In the genomic region with DNA sequence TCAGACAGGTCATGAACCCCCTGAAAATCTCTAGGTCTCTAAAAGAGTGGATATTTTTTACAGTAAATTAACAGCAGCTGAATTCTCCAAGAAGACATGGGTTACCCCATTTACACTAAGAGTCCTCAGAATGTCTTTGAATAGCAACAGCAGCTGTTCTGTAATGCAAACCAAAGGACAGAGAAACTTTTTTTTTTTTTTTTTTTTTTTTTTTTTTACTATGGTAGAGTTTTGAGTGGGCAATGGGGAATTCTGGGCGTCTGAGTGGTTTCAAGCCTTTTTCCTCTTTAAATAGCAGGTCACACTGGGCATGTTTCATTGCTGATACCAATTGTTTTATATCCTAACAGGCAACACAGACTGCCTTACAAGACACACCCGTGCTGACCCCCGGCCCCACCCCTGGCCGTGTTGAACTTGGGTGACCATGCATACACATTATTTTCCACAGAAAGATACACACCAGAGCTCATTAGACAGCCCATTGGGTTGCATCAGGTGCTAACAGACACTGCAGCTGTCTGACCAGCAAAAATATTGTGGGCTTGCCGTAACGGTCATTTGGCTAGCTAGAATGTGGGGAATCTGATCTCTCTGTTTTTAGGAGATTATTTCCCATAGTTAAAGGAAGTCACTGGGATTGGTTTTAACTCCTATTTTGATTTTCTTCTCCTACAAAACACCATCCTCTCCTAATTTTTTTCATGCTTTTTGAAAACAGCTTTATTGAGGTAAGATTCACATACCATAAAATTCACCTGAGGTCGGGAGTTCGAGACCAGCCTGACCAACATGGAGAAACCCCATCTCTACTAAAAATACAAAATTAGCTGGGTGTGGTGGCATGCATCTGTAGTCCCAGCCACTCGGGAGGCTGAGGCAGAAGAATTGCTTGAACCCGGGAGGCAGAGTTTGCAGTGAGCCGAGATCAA, we compare ENCODE assay signal across 16 cellular contexts. TPM values are rescaled to one million over a fixed set of nuclear protein-coding genes. Genes with fewer than 3 reads are reported as not detected.
DNase-seq lines count a peak whose midpoint lies in the region; ATAC-seq and TF ChIP-seq lines count a peak whose summit lies in the region.
"Had no signal": no experiment of that assay in that cellular context is flagged by ENCODE, and none has a peak within 500 bp of the region (broad histone marks: within the 10 kb centered on the region; RNA-seq: fewer than 3 reads in every experiment).

No MANE protein-coding gene starts in this region.

- no peak overlapping the region for H3K4me2 ChIP-seq in PC-9
- H3K4me2 ChIP-seq: GM23338, SK-N-SH had no signal

- no peaks in the 10 kb centered on the region for H4K20me1 ChIP-seq in PC-9 (ENCODE audit: insufficient read depth)

- H3K9me3 ChIP-seq in PC-9 (ENCODE audit: insufficient read depth, low read depth) (peaks cover 6% of the 10 kb centered on the region; the same call in 1 of the 2 replicates), BE2C (no peaks in the 10 kb centered on the region)
- H3K9me3 ChIP-seq: SK-N-SH had no signal

- TF ChIP-seq POLR2A in Raji (IDR thresholded peaks at IDR 0.05; ENCODE audit: insufficient read depth, low read depth, low read length): peak; percentile 24; the same call in 1 of the 2 replicates

- H3K79me2 ChIP-seq in PC-9 (ENCODE audit: low read depth): no peaks in the 10 kb centered on the region

- peaks cover 40 to 73% of the 10 kb centered on the region in 2 donors for H3K4me1 Mint-ChIP-seq in stimulated activated naive B cell treated with anti-CD40 and anti-IgM and Interleukin-4, amounts not matched to agents 10 μg/mL and 1 μg/mL and 100 μg/mL, for 72 hours
- no peaks in the 10 kb centered on the region for H3K4me1 Mint-ChIP-seq in activated CD8-positive, alpha-beta memory T cell treated with anti-CD3 and anti-CD28 coated beads, Interleukin-2, amount 10 ng/mL, durations not matched to agents 7 days and 5 days
- no peaks in the 10 kb centered on the region for H3K4me1 Mint-ChIP-seq in MCF 10A (ENCODE audit: insufficient read depth, unreplicated experiment)

- H3K4me1 ChIP-seq in PC-9 (replicated peaks; ENCODE audit: insufficient read depth): no peaks in the 10 kb centered on the region
- H3K4me1 ChIP-seq in BE2C: no peaks in the 10 kb centered on the region

- BruUV-seq in PC-9 (replicated peaks; lab: Mats Ljungman, UMichigan): no TSS peak
- no TSS peak for BruUV-seq in MCF 10A (replicated peaks; lab: Mats Ljungman, UMichigan)

- peaks cover 16 to 20% of the 10 kb centered on the region in 2 donors for H3K36me3 Mint-ChIP-seq in stimulated activated naive B cell treated with anti-CD40 and anti-IgM and Interleukin-4, amounts not matched to agents 10 μg/mL and 1 μg/mL and 100 μg/mL, for 72 hours
- peaks cover 2% of the 10 kb centered on the region for H3K36me3 Mint-ChIP-seq in activated CD8-positive, alpha-beta memory T cell treated with anti-CD3 and anti-CD28 coated beads, Interleukin-2, amount 10 ng/mL, durations not matched to agents 7 days and 5 days
- no peaks in the 10 kb centered on the region for H3K36me3 Mint-ChIP-seq in MCF 10A (ENCODE audit: insufficient read depth, unreplicated experiment)

- no peaks in the 10 kb centered on the region for H3K9me2 ChIP-seq in PC-9 (ENCODE audit: insufficient read depth)
- H3K9me2 ChIP-seq: SK-N-SH had no signal

- CTCF ChIA-PET in PC-9 (lab: Charles Lee): no interaction called here
- CTCF ChIA-PET in activated CD8-positive, alpha-beta memory T cell treated with anti-CD3 and anti-CD28 coated beads, Interleukin-2, amount 10 ng/mL, durations not matched to agents 7 days and 5 days (lab: Charles Lee): no interaction called here
- CTCF ChIA-PET in MCF 10A (lab: Yijun Ruan, JAX): interaction anchor here (0.6 to 0.7 kb wide), 2 partner anchors 9 to 341 kb away, joined by 3 to 4 read pairs; no protein-coding TSS in a partner anchor

- DNase-seq in stimulated activated naive B cell treated with anti-CD40 and anti-IgM and Interleukin-4, amounts not matched to agents 10 μg/mL and 1 μg/mL and 100 μg/mL, for 72 hours: peak; percentile 73
- DNase-seq in PC-9 (no peak), BE2C (no peak), MCF 10A (ENCODE audit: unreplicated experiment) (no peak)
- no peak for DNase-seq in activated CD8-positive, alpha-beta memory T cell treated with anti-CD3 and anti-CD28 coated beads, Interleukin-2, amount 10 ng/mL, durations not matched to agents 7 days and 5 days
- DNase-seq: activated effector memory CD4-positive, alpha-beta T cell treated with Interleukin-2 at 50 U/mL for 16 hours; COR-L47; hypothalamus; NCI-H1105; NCI-H82; SK-N-SH had no signal

- intact Hi-C loops in PC-9 (cut with micrococcal nuclease; ENCODE audit: unreplicated experiment) (no loop called here), MCF 10A (cut with micrococcal nuclease) (loop anchor here (5.0 kb wide), 1 partner anchor 178 kb away; no protein-coding TSS in a partner anchor)

- peak overlapping the region; percentile 37 to 49 for H3K4me3 Mint-ChIP-seq in stimulated activated naive B cell treated with anti-CD40 and anti-IgM and Interleukin-4, amounts not matched to agents 10 μg/mL and 1 μg/mL and 100 μg/mL, for 72 hours
- H3K4me3 Mint-ChIP-seq in activated CD8-positive, alpha-beta memory T cell treated with anti-CD3 and anti-CD28 coated beads, Interleukin-2, amount 10 ng/mL, durations not matched to agents 7 days and 5 days: no peak overlapping the region
- no peak overlapping the region for H3K4me3 Mint-ChIP-seq in MCF 10A (ENCODE audit: unreplicated experiment)
- H3K4me3 Mint-ChIP-seq: GM23338 had no signal

- H3K27ac Mint-ChIP-seq in stimulated activated naive B cell treated with anti-CD40 and anti-IgM and Interleukin-4, amounts not matched to agents 10 μg/mL and 1 μg/mL and 100 μg/mL, for 72 hours: peak overlapping the region; percentile 88
- H3K27ac Mint-ChIP-seq in activated CD8-positive, alpha-beta memory T cell treated with anti-CD3 and anti-CD28 coated beads, Interleukin-2, amount 10 ng/mL, durations not matched to agents 7 days and 5 days: no peak overlapping the region
- H3K27ac Mint-ChIP-seq in MCF 10A (ENCODE audit: low read depth, unreplicated experiment): no peak overlapping the region
- H3K27ac Mint-ChIP-seq: GM23338 had no signal

- H3K27me3 Mint-ChIP-seq in stimulated activated naive B cell treated with anti-CD40 and anti-IgM and Interleukin-4, amounts not matched to agents 10 μg/mL and 1 μg/mL and 100 μg/mL, for 72 hours: no peaks in the 10 kb centered on the region
- peaks cover 31% of the 10 kb centered on the region for H3K27me3 Mint-ChIP-seq in activated CD8-positive, alpha-beta memory T cell treated with anti-CD3 and anti-CD28 coated beads, Interleukin-2, amount 10 ng/mL, durations not matched to agents 7 days and 5 days
- H3K27me3 Mint-ChIP-seq in MCF 10A (ENCODE audit: insufficient read depth, unreplicated experiment): peaks cover 31% of the 10 kb centered on the region

- H3K4me3 ChIP-seq in PC-9: no peak overlapping the region
- H3K4me3 ChIP-seq in BE2C (ENCODE audit: low read depth, low read length): no peak overlapping the region
- H3K4me3 ChIP-seq: GM23338 had no signal

- peaks cover 100% of the 10 kb centered on the region for H3K27me3 ChIP-seq in PC-9 (ENCODE audit: insufficient read depth, low read depth)
- peaks cover 5% of the 10 kb centered on the region; the same call in 1 of the 2 replicates for H3K27me3 ChIP-seq in BE2C

- no peak for TF ChIP-seq CTCF in PC-9 (conservative IDR thresholded peaks at IDR 0.05)
- no peak for TF ChIP-seq CTCF in BE2C (IDR thresholded peaks at IDR 0.05; ENCODE audit: low read depth, low read length)
- TF ChIP-seq CTCF in MCF 10A (IDR thresholded peaks at IDR 0.05; ENCODE audit: unreplicated experiment): no peak

- ATAC-seq in GM19035 (IDR thresholded peaks at IDR 0.05; ENCODE audit: unreplicated experiment) (peak; percentile 56), HG02798 (IDR thresholded peaks at IDR 0.05; ENCODE audit: poor library complexity, unreplicated experiment) (peak; percentile 67)
- peak; percentile 89 to 92 for ATAC-seq in stimulated activated naive B cell treated with anti-CD40 and anti-IgM and Interleukin-4, amounts not matched to agents 10 μg/mL and 1 μg/mL and 100 μg/mL, for 72 hours (replicated peaks)
- ATAC-seq in activated CD8-positive, alpha-beta memory T cell treated with anti-CD3 and anti-CD28 coated beads, Interleukin-2, amount 10 ng/mL, durations not matched to agents 7 days and 5 days: no peak
- ATAC-seq: GM23338 had no signal

- peaks cover 5 to 8% of the 10 kb centered on the region in 2 donors for H3K9me3 Mint-ChIP-seq in stimulated activated naive B cell treated with anti-CD40 and anti-IgM and Interleukin-4, amounts not matched to agents 10 μg/mL and 1 μg/mL and 100 μg/mL, for 72 hours
- H3K9me3 Mint-ChIP-seq in activated CD8-positive, alpha-beta memory T cell treated with anti-CD3 and anti-CD28 coated beads, Interleukin-2, amount 10 ng/mL, durations not matched to agents 7 days and 5 days (ENCODE audit: low read depth): peaks cover 3% of the 10 kb centered on the region
- H3K9me3 Mint-ChIP-seq in MCF 10A (ENCODE audit: unreplicated experiment): no peaks in the 10 kb centered on the region

- H2AFZ ChIP-seq in PC-9: no peak overlapping the region
- H2AFZ ChIP-seq: GM23338 had no signal

- H3K27ac ChIP-seq in PC-9: no peak overlapping the region

- no peaks in the 10 kb centered on the region for H3K36me3 ChIP-seq in PC-9 (ENCODE audit: low read depth)
- H3K36me3 ChIP-seq in BE2C: no peaks in the 10 kb centered on the region

- POLR2A ChIA-PET in PC-9 (lab: Charles Lee; ENCODE audit: unreplicated experiment) (no interaction called here), MCF 10A (lab: Yijun Ruan, JAX) (interaction anchor here (0.6 to 1.0 kb wide), 3 partner anchors 18 to 71 kb away, joined by 3 read pairs; no protein-coding TSS in a partner anchor)

- no peaks in the 10 kb centered on the region for H3F3A ChIP-seq in PC-9 (ENCODE audit: insufficient read depth, low read depth)

RNA-seq across cellular contexts. Expression of a gene that starts 26.7 kb away (rescaled TPM):
- total RNA-seq in PC-9 (2021) (not detected in 2 replicates), MCF 10A (2022) (not detected in 2 replicates)
- total RNA-seq in activated CD8-positive, alpha-beta memory T cell treated with anti-CD3 and anti-CD28 coated beads, Interleukin-2, amount 10 ng/mL, durations not matched to agents 7 days and 5 days: 100 to 1,000 TPM; 184 to 254 TPM
- not detected for polyA plus RNA-seq in BE2C (2012; ENCODE audit: insufficient read depth, insufficient read length, low read depth)
- total RNA-seq: lung microvascular endothelial cell had no signal
- polyA plus RNA-seq: SK-N-SH had no signal

Comparison
In these comparisons a context has a peak if more than half of its experiments do, and no peak if none do; other contexts are left out.
1. H3K4me3 Mint-ChIP-seq: peak in stimulated activated naive B cell treated with anti-CD40 and anti-IgM and Interleukin-4, amounts not matched to agents 10 μg/mL and 1 μg/mL and 100 μg/mL, for 72 hours (2 of 2); none in activated CD8-positive, alpha-beta memory T cell treated with anti-CD3 and anti-CD28 coated beads, Interleukin-2, amount 10 ng/mL, durations not matched to agents 7 days and 5 days (single experiment) and MCF 10A (single experiment).
2. RNA of a gene that starts 26.7 kb away (total RNA-seq): 184 to 254 TPM in activated CD8-positive, alpha-beta memory T cell treated with anti-CD3 and anti-CD28 coated beads, Interleukin-2, amount 10 ng/mL, durations not matched to agents 7 days and 5 days; not detected in PC-9 and not detected in MCF 10A; every median in the first group is over 100 times any median in the second.